ENCODE assay signal across 17 cellular contexts in the genomic region with DNA sequence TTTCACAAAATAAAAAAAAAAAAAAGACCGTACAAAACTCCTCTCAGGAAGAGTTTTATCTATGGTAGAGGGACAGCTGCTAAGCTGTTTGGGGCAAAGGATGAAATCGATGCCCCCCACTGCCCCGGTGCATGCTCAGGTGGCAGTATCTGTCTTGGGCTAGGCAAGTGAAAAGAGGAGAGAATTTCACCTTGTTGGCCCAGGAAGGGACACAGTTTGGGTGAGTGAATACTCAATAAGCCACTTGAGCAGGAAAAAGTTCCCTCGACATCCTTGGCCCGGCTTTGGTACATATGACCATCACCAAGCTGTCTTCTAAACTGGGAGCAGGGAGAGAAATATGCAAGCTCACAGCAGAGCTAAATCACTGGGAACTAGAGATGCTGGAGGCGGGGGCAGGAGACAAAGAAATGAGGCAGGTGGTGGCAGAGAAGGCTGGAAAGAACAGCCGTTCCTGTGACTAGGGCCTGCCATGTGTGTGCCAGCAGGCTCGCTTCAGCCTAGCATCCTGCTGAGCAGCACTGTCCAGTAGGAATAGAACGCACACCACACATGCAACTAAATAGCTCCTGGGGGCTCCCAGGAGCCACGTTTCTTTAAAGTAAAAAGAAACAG. TPM values are rescaled to one million over a fixed set of nuclear protein-coding genes. Genes with fewer than 3 reads are reported as not detected.
DNase-seq lines count a peak whose midpoint lies in the region; ATAC-seq and TF ChIP-seq lines count a peak whose summit lies in the region.
"Had no signal": no experiment of that assay in that cellular context is flagged by ENCODE, and none has a peak within 500 bp of the region (broad histone marks: within the 10 kb centered on the region; RNA-seq: fewer than 3 reads in every experiment).

No MANE protein-coding gene starts in this region.

- H3K27me3 Mint-ChIP-seq in activated CD8-positive, alpha-beta memory T cell treated with anti-CD3 and anti-CD28 coated beads, Interleukin-2, amount 10 ng/mL, durations not matched to agents 7 days and 5 days = no peaks in the 10 kb centered on the region
- H3K27me3 Mint-ChIP-seq in dendritic cell treated with granulocyte-macrophage colony-stimulating factor and Interleukin-4, amounts not matched to agents 40 ng/mL and 50 ng/mL, for 4 days = no peaks in the 10 kb centered on the region
- H3K27me3 Mint-ChIP-seq in stimulated activated memory B cell treated with anti-CD40 and anti-IgM and Interleukin-4, amounts not matched to agents 10 μg/mL and 1 μg/mL and 100 μg/mL, for 72 hours = no peaks in the 10 kb centered on the region

- peaks cover 9% of the 10 kb centered on the region for H3K36me3 Mint-ChIP-seq in activated CD8-positive, alpha-beta memory T cell treated with anti-CD3 and anti-CD28 coated beads, Interleukin-2, amount 10 ng/mL, durations not matched to agents 7 days and 5 days
- peaks cover 7% of the 10 kb centered on the region for H3K36me3 Mint-ChIP-seq in dendritic cell treated with granulocyte-macrophage colony-stimulating factor and Interleukin-4, amounts not matched to agents 40 ng/mL and 50 ng/mL, for 4 days (ENCODE audit: low read depth)
- H3K36me3 Mint-ChIP-seq in stimulated activated memory B cell treated with anti-CD40 and anti-IgM and Interleukin-4, amounts not matched to agents 10 μg/mL and 1 μg/mL and 100 μg/mL, for 72 hours = no peaks in the 10 kb centered on the region

- no peak for ATAC-seq in activated CD8-positive, alpha-beta memory T cell treated with anti-CD3 and anti-CD28 coated beads, Interleukin-2, amount 10 ng/mL, durations not matched to agents 7 days and 5 days
- no peak for ATAC-seq in stimulated activated memory B cell treated with anti-CD40 and anti-IgM and Interleukin-4, amounts not matched to agents 10 μg/mL and 1 μg/mL and 100 μg/mL, for 72 hours
- ATAC-seq: gastrocnemius medialis had no signal

- no peak for TF ChIP-seq POLR2A in transverse colon (IDR thresholded peaks at IDR 0.05)

- TF ChIP-seq EP300 in transverse colon (IDR thresholded peaks at IDR 0.05; ENCODE audit: low read depth) = no peak

- no peaks in the 10 kb centered on the region for H3K27me3 ChIP-seq in transverse colon
- H3K27me3 ChIP-seq: ovary had no signal

- in situ Hi-C loops in transverse colon (cut with MboI; ENCODE audit: low pct_ligation_motif_present in 1 of 4, low pct_unique_long_range_greater_than_20kb in 1 of 4, low sequenced_read_pairs in 3 of 4) = no loop called here

- H3K4me3 Mint-ChIP-seq in activated CD8-positive, alpha-beta memory T cell treated with anti-CD3 and anti-CD28 coated beads, Interleukin-2, amount 10 ng/mL, durations not matched to agents 7 days and 5 days = no peak overlapping the region
- no peak overlapping the region for H3K4me3 Mint-ChIP-seq in dendritic cell treated with granulocyte-macrophage colony-stimulating factor and Interleukin-4, amounts not matched to agents 40 ng/mL and 50 ng/mL, for 4 days
- no peak overlapping the region for H3K4me3 Mint-ChIP-seq in stimulated activated memory B cell treated with anti-CD40 and anti-IgM and Interleukin-4, amounts not matched to agents 10 μg/mL and 1 μg/mL and 100 μg/mL, for 72 hours

- H3K9me3 Mint-ChIP-seq in activated CD8-positive, alpha-beta memory T cell treated with anti-CD3 and anti-CD28 coated beads, Interleukin-2, amount 10 ng/mL, durations not matched to agents 7 days and 5 days (ENCODE audit: low read depth) = peaks cover 2% of the 10 kb centered on the region
- no peaks in the 10 kb centered on the region for H3K9me3 Mint-ChIP-seq in dendritic cell treated with granulocyte-macrophage colony-stimulating factor and Interleukin-4, amounts not matched to agents 40 ng/mL and 50 ng/mL, for 4 days
- no peaks in the 10 kb centered on the region for H3K9me3 Mint-ChIP-seq in stimulated activated memory B cell treated with anti-CD40 and anti-IgM and Interleukin-4, amounts not matched to agents 10 μg/mL and 1 μg/mL and 100 μg/mL, for 72 hours

- no peak overlapping the region for H3K27ac ChIP-seq in transverse colon
- H3K27ac ChIP-seq: gastrocnemius medialis, ovary, thoracic aorta had no signal

- no peaks in the 10 kb centered on the region for H3K36me3 ChIP-seq in transverse colon
- H3K36me3 ChIP-seq: gastrocnemius medialis, ovary, thoracic aorta had no signal

- intact Hi-C loops in dendritic cell treated with granulocyte-macrophage colony-stimulating factor and Interleukin-4, amounts not matched to agents 40 ng/mL and 50 ng/mL, for 4 days (cut with micrococcal nuclease) = no loop called here
- intact Hi-C loops in transverse colon (cut with DNase I; ENCODE audit: low total_unique reads) = no loop called here

- peaks cover 0 to 21% (median 4%) of the 10 kb centered on the region in 4 donors for H3K4me1 ChIP-seq in transverse colon
- H3K4me1 ChIP-seq: gastrocnemius medialis had no signal

- CTCF ChIA-PET in activated CD8-positive, alpha-beta memory T cell treated with anti-CD3 and anti-CD28 coated beads, Interleukin-2, amount 10 ng/mL, durations not matched to agents 7 days and 5 days (lab: Charles Lee) = interaction anchor here (1.6 to 9.4 kb wide), 4 partner anchors 9 to 32 kb away, joined by 5 to 239 read pairs (median 66); a partner anchor contains a TSS

- no peak for TF ChIP-seq CTCF in GM10266 (IDR thresholded peaks at IDR 0.05; ENCODE audit: control insufficient read depth, insufficient read depth, low read depth, missing control alignments)
- TF ChIP-seq CTCF in transverse colon (IDR thresholded peaks at IDR 0.05) = no peak

- H3K4me1 Mint-ChIP-seq in activated CD8-positive, alpha-beta memory T cell treated with anti-CD3 and anti-CD28 coated beads, Interleukin-2, amount 10 ng/mL, durations not matched to agents 7 days and 5 days = peaks cover 61% of the 10 kb centered on the region
- peaks cover 76% of the 10 kb centered on the region for H3K4me1 Mint-ChIP-seq in dendritic cell treated with granulocyte-macrophage colony-stimulating factor and Interleukin-4, amounts not matched to agents 40 ng/mL and 50 ng/mL, for 4 days (ENCODE audit: low read depth)
- peaks cover 46% of the 10 kb centered on the region for H3K4me1 Mint-ChIP-seq in stimulated activated memory B cell treated with anti-CD40 and anti-IgM and Interleukin-4, amounts not matched to agents 10 μg/mL and 1 μg/mL and 100 μg/mL, for 72 hours

- DNase-seq in activated CD8-positive, alpha-beta memory T cell treated with anti-CD3 and anti-CD28 coated beads, Interleukin-2, amount 10 ng/mL, durations not matched to agents 7 days and 5 days = no peak
- no peak for DNase-seq in activated CD8-positive, alpha-beta memory T cell treated with anti-CD3 and anti-CD28 coated beads, Interleukin-2, amount 50 U/mL, for 4 hours
- DNase-seq in NCI-H510A treated with DMSO at 0.1 percent for 48 hours (lab: John Stamatoyannopoulos, UW) (peak; percentile 39), GM10266 (ENCODE audit: extremely low spot score) (no peak), NCI-H82 (lab: John Stamatoyannopoulos, UW) (no peak), transverse colon (no peak)
- DNase-seq: activated naive CD4-positive, alpha-beta T cell treated with Interleukin-2 at 50 U/mL for 16 hours; gastrocnemius medialis; ovary; stimulated activated CD4-positive, alpha-beta T cell treated with anti-CD3 and anti-CD28 coated beads, Interleukin-12 subunit alpha, Interleukin-12 subunit beta, amount 100 ng/mL, for 4 hours; T-helper 9 cell had no signal

- H3K9me3 ChIP-seq in transverse colon = no peaks in the 10 kb centered on the region
- H3K9me3 ChIP-seq: gastrocnemius medialis, ovary, thoracic aorta had no signal

- no peak overlapping the region for H3K4me3 ChIP-seq in transverse colon
- H3K4me3 ChIP-seq: gastrocnemius medialis, ovary, thoracic aorta had no signal

- WGBS in transverse colon (ENCODE audit: low coverage in 1 of 2), 2 donors = 81 to 90% methylated on average over 9 to 10 of the region's 10 CpGs

- H3K27ac Mint-ChIP-seq in activated CD8-positive, alpha-beta memory T cell treated with anti-CD3 and anti-CD28 coated beads, Interleukin-2, amount 10 ng/mL, durations not matched to agents 7 days and 5 days = peak overlapping the region; percentile 64
- H3K27ac Mint-ChIP-seq in dendritic cell treated with granulocyte-macrophage colony-stimulating factor and Interleukin-4, amounts not matched to agents 40 ng/mL and 50 ng/mL, for 4 days = peak overlapping the region; percentile 95
- H3K27ac Mint-ChIP-seq in stimulated activated memory B cell treated with anti-CD40 and anti-IgM and Interleukin-4, amounts not matched to agents 10 μg/mL and 1 μg/mL and 100 μg/mL, for 72 hours = peak overlapping the region; percentile 93

RNA-seq across cellular contexts. Expression of a gene that starts 8.2 kb away (rescaled TPM):
- 100 to 1,000 TPM; 593 to 900 TPM for total RNA-seq in activated CD8-positive, alpha-beta memory T cell treated with anti-CD3 and anti-CD28 coated beads, Interleukin-2, amount 10 ng/mL, durations not matched to agents 7 days and 5 days
- 100 to 1,000 TPM in 3 of 4 donors, 10 to 100 TPM in 1; 93.3 to 520 (median 241) TPM for total RNA-seq in transverse colon

RNA-seq across cellular contexts. Expression of a gene that starts 31.6 kb away (rescaled TPM):
- not detected for total RNA-seq in activated CD8-positive, alpha-beta memory T cell treated with anti-CD3 and anti-CD28 coated beads, Interleukin-2, amount 10 ng/mL, durations not matched to agents 7 days and 5 days
- not detected for total RNA-seq in transverse colon
- total RNA-seq: endothelial cell of umbilical vein, gastrocnemius medialis, NCI-H460, ovary, RPMI7951, thoracic aorta had no signal

RNA-seq across cellular contexts. Expression of a gene that starts 53.9 kb away (rescaled TPM):
- total RNA-seq in activated CD8-positive, alpha-beta memory T cell treated with anti-CD3 and anti-CD28 coated beads, Interleukin-2, amount 10 ng/mL, durations not matched to agents 7 days and 5 days = under 1 TPM; 0.15 to 0.19 TPM
- under 1 TPM in 2 of 4 donors, not detected in 2; 0.55 to 0.79 TPM for total RNA-seq in transverse colon
- total RNA-seq: RPMI7951 had no signal

RNA-seq across cellular contexts. Expression of a gene that starts 56.2 kb away (rescaled TPM):
- under 1 TPM in 1 of 2 experiments, not detected in 1; 0.80 TPM for total RNA-seq in activated CD8-positive, alpha-beta memory T cell treated with anti-CD3 and anti-CD28 coated beads, Interleukin-2, amount 10 ng/mL, durations not matched to agents 7 days and 5 days
- total RNA-seq in transverse colon = 10 to 100 TPM in 1 of 4 donors, not detected in 3; 37.6 TPM
- total RNA-seq: gastrocnemius medialis had no signal
